Comparison of ENCODE assay signal across 8 cellular contexts in genomic region chr3:57998366-57999283, GRCh38. TPM values are rescaled to one million over a fixed set of nuclear protein-coding genes. Genes with fewer than 3 reads are reported as not detected.
DNase-seq lines count a peak whose midpoint lies in the region; ATAC-seq and TF ChIP-seq lines count a peak whose summit lies in the region.

No MANE protein-coding gene starts in this region.

- 15 to 23% methylated on average over 10 of the region's 10 CpGs for WGBS in sigmoid colon, 2 donors

- H3K27me3 Mint-ChIP-seq in activated T-cell treated with anti-CD3 and anti-CD28 coated beads, Interleukin-2, amount 50 U/mL, for 24 hours: no peaks in the 10 kb centered on the region

- H3K4me1 ChIP-seq in PC-3 (ENCODE audit: insufficient read depth, low read length) (peaks cover 45% of the 10 kb centered on the region), sigmoid colon (peaks cover 0 to 17% (median 9%) of the 10 kb centered on the region in 4 donors)

- TF ChIP-seq POLR2A in sigmoid colon (IDR thresholded peaks at IDR 0.05): no peak

- ATAC-seq in PC-3: peak; percentile 5

- H3K9me3 Mint-ChIP-seq in activated T-cell treated with anti-CD3 and anti-CD28 coated beads, Interleukin-2, amount 50 U/mL, for 24 hours: no peaks in the 10 kb centered on the region

- peak overlapping the region; percentile 92 for H3K27ac ChIP-seq in PC-3 (ENCODE audit: low read length)
- peak overlapping the region; percentile 1 to 46 (median 12) for H3K27ac ChIP-seq in sigmoid colon

- H3F3A ChIP-seq in PC-3 (ENCODE audit: low read length, unreplicated experiment): peaks cover 4% of the 10 kb centered on the region

- peak overlapping the region; percentile 55 for H3K4me3 Mint-ChIP-seq in activated T-cell treated with anti-CD3 and anti-CD28 coated beads, Interleukin-2, amount 50 U/mL, for 24 hours

- H3K36me3 Mint-ChIP-seq in activated T-cell treated with anti-CD3 and anti-CD28 coated beads, Interleukin-2, amount 50 U/mL, for 24 hours (ENCODE audit: low read depth): no peaks in the 10 kb centered on the region

- no peaks in the 10 kb centered on the region for H3K9me2 ChIP-seq in PC-3 (replicated peaks; ENCODE audit: low read length)

- no peak overlapping the region for H2AFZ ChIP-seq in PC-3 (ENCODE audit: low read length)

- intact Hi-C loops in PC-3 (cut with micrococcal nuclease): loop anchor here (1.0 kb wide), 1 partner anchor 26 kb away; no protein-coding TSS in a partner anchor
- intact Hi-C loops in sigmoid colon (cut with DNase I): no loop called here

- peaks cover 11% of the 10 kb centered on the region for H3K4me1 Mint-ChIP-seq in activated T-cell treated with anti-CD3 and anti-CD28 coated beads, Interleukin-2, amount 50 U/mL, for 24 hours (ENCODE audit: low read depth)

- H3K36me3 ChIP-seq in PC-3 (ENCODE audit: low read depth, low read length) (no peaks in the 10 kb centered on the region), sigmoid colon (no peaks in the 10 kb centered on the region)

- H3K27me3 ChIP-seq in PC-3 (ENCODE audit: low read length) (no peaks in the 10 kb centered on the region), sigmoid colon (no peaks in the 10 kb centered on the region)

- in situ Hi-C loops in ACHN (cut with HindIII; ENCODE audit: low pct_ligation_motif_present, low pct_unique_long_range_greater_than_20kb, low sequenced_read_pairs): no loop called here

- CTCF ChIA-PET in PC-3 (lab: Charles Lee): no interaction called here

- H3K4me3 ChIP-seq in PC-3 (ENCODE audit: low read length) (no peak overlapping the region), epithelial cell of esophagus (ENCODE audit: low read length) (no peak overlapping the region), sigmoid colon (peak overlapping the region in 3 of 4 donors; percentile 2 to 14 (median 7))

- peak overlapping the region; percentile 78 for H3K9ac ChIP-seq in PC-3 (ENCODE audit: low read length)

- POLR2A ChIA-PET in PC-3 (lab: Charles Lee; ENCODE audit: unreplicated experiment): interaction anchor here (0.6 to 1.2 kb wide), 3 partner anchors 9 to 63 kb away, joined by 3 to 5 read pairs (median 5); no protein-coding TSS in a partner anchor

- no peak for TF ChIP-seq CTCF in PC-3 (conservative IDR thresholded peaks at IDR 0.05; ENCODE audit: low read depth, low read length)
- TF ChIP-seq CTCF in epithelial cell of esophagus (IDR thresholded peaks at IDR 0.05; ENCODE audit: insufficient read depth, low read depth, low read length, missing control alignments): no peak
- no peak for TF ChIP-seq CTCF in sigmoid colon (IDR thresholded peaks at IDR 0.05)

- no peaks in the 10 kb centered on the region for H4K20me1 ChIP-seq in PC-3 (ENCODE audit: low read length)

- TF ChIP-seq EP300 in sigmoid colon (IDR thresholded peaks at IDR 0.05): no peak

- H3K79me2 ChIP-seq in PC-3 (ENCODE audit: low read length): no peaks in the 10 kb centered on the region

- H3K9me3 ChIP-seq in PC-3 (ENCODE audit: low read length): no peaks in the 10 kb centered on the region
- no peaks in the 10 kb centered on the region for H3K9me3 ChIP-seq in sigmoid colon

- H3K27ac Mint-ChIP-seq in activated T-cell treated with anti-CD3 and anti-CD28 coated beads, Interleukin-2, amount 50 U/mL, for 24 hours: peak overlapping the region; percentile 70

- H3K4me2 ChIP-seq in PC-3 (ENCODE audit: low read length): peak overlapping the region; percentile 35

- no peak for DNase-seq in activated T-cell treated with anti-CD3 and anti-CD28 coated beads, Interleukin-2, amount 50 U/mL, for 24 hours
- no peak for DNase-seq in activated T-cell treated with anti-CD3 and anti-CD28 coated beads, Interleukin-2, amount 50 U/mL, for 1 hour
- DNase-seq in PC-3 (peak; percentile 45), epithelial cell of esophagus (ENCODE audit: low read depth) (peak; percentile 46), sigmoid colon (no peak), HK-2 (ENCODE audit: unreplicated experiment) (no peak), ACHN (no peak), medulla oblongata (ENCODE audit: extremely low spot score) (no peak)

- no TSS peak for BruUV-seq in PC-3 (replicated peaks; lab: Mats Ljungman, UMichigan)

RNA-seq across cellular contexts. Expression of gene FLNB, which starts 9.6 kb away (rescaled TPM):
- total RNA-seq in PC-3 (2014; rRNA removed) (505 and 546 TPM in 2 replicates), sigmoid colon (100 to 1,000 TPM in 1 of 4 donors, 10 to 100 TPM in 3; 51.7 to 121 (median 76.7) TPM)
- polyA plus RNA-seq in sigmoid colon: 100 to 1,000 TPM; 109 to 277 (median 121) TPM

Comparison
In these comparisons a context has a peak if more than half of its experiments do, and no peak if none do; other contexts are left out.
1. DNase-seq: peak in PC-3 (single experiment) and epithelial cell of esophagus (single experiment); none in activated T-cell treated with anti-CD3 and anti-CD28 coated beads, Interleukin-2, amount 50 U/mL, for 24 hours (single experiment), activated T-cell treated with anti-CD3 and anti-CD28 coated beads, Interleukin-2, amount 50 U/mL, for 1 hour (single experiment), sigmoid colon (single experiment), HK-2 (single experiment), ACHN (single experiment) and medulla oblongata (single experiment).
2. H3K4me3 ChIP-seq: peak in sigmoid colon (3 of 4); none in PC-3 (single experiment) and epithelial cell of esophagus (single experiment).